ENCODE assay signal across 14 cellular contexts in genomic region chr1:200525167-200526123, GRCh38.
DNase-seq lines count a peak whose midpoint lies in the region; TF ChIP-seq lines count a peak whose summit lies in the region.
"Had no signal": no experiment of that assay in that cellular context is flagged by ENCODE, and none has a peak within 500 bp of the region (broad histone marks: within the 10 kb centered on the region; RNA-seq: fewer than 3 reads in every experiment).

No MANE protein-coding gene starts in this region.

- H3K4me1 ChIP-seq in GM23248 (ENCODE audit: insufficient read depth): peaks cover 33% of the 10 kb centered on the region
- H3K4me1 ChIP-seq in ovary (ENCODE audit: insufficient read depth): no peaks in the 10 kb centered on the region
- H3K4me1 ChIP-seq: BE2C had no signal

- H3K4me3 Mint-ChIP-seq in dendritic cell treated with granulocyte-macrophage colony-stimulating factor and Interleukin-4, amounts not matched to agents 40 ng/mL and 50 ng/mL, for 4 days: no peak overlapping the region
- peak overlapping the region; percentile 20 for H3K4me3 Mint-ChIP-seq in nephron progenitor cell

- TF ChIP-seq EP300 in ovary (IDR thresholded peaks at IDR 0.05): no peak

- H3F3A ChIP-seq in GM23248 (ENCODE audit: insufficient read depth): peaks cover 22% of the 10 kb centered on the region

- H3K9me3 Mint-ChIP-seq in dendritic cell treated with granulocyte-macrophage colony-stimulating factor and Interleukin-4, amounts not matched to agents 40 ng/mL and 50 ng/mL, for 4 days: no peaks in the 10 kb centered on the region
- H3K9me3 Mint-ChIP-seq in nephron progenitor cell: no peaks in the 10 kb centered on the region

- DNase-seq in AG09309 (ENCODE audit: low read depth): peak; percentile 18
- peak; percentile 75 for DNase-seq in GM23248
- no peak for DNase-seq in nephron progenitor cell
- no peak for DNase-seq in NCI-H524 treated with DMSO at 0.1 percent for 48 hours (lab: John Stamatoyannopoulos, UW)
- no peak for DNase-seq in ovary
- DNase-seq in NCI-H345 treated with DMSO at 0.1 percent for 48 hours (lab: John Stamatoyannopoulos, UW; ENCODE audit: unreplicated experiment): no peak
- no peak for DNase-seq in H7
- DNase-seq: BE2C; effector CD4-positive, alpha-beta T cell; foreskin melanocyte; stimulated activated naive CD4-positive, alpha-beta T cell treated with Interleukin-2 at 50 U/mL for 16 hours had no signal

- intact Hi-C loops in dendritic cell treated with granulocyte-macrophage colony-stimulating factor and Interleukin-4, amounts not matched to agents 40 ng/mL and 50 ng/mL, for 4 days (cut with micrococcal nuclease): no loop called here
- intact Hi-C loops in ovary (cut with DNase I): no loop called here

- H3K27me3 Mint-ChIP-seq in dendritic cell treated with granulocyte-macrophage colony-stimulating factor and Interleukin-4, amounts not matched to agents 40 ng/mL and 50 ng/mL, for 4 days: no peaks in the 10 kb centered on the region
- no peaks in the 10 kb centered on the region for H3K27me3 Mint-ChIP-seq in nephron progenitor cell (ENCODE audit: low read depth, poor library complexity)

- in situ Hi-C loops in GM23248 (cut with MboI): no loop called here

- H3K4me3 ChIP-seq in AG09309 (ENCODE audit: control insufficient read depth, low read depth, low read length) (no peak overlapping the region), GM23248 (peak overlapping the region; percentile 18), ovary (no peak overlapping the region), H7 (ENCODE audit: insufficient read depth, low read depth, low read length) (no peak overlapping the region)
- H3K4me3 ChIP-seq: ascending aorta, skin epidermis had no signal

- no peak for TF ChIP-seq POLR2A in ovary (IDR thresholded peaks at IDR 0.05)

- peak overlapping the region; percentile 46 for H3K9ac ChIP-seq in GM23248

- H3K27me3 ChIP-seq in GM23248 (replicated peaks; ENCODE audit: insufficient read depth) (no peaks in the 10 kb centered on the region), ovary (no peaks in the 10 kb centered on the region), H7 (ENCODE audit: control insufficient read depth, insufficient read depth, low read length) (no peaks in the 10 kb centered on the region)
- H3K27me3 ChIP-seq: ascending aorta, BE2C had no signal

- H3K36me3 ChIP-seq in GM23248 (ENCODE audit: low read depth) (no peaks in the 10 kb centered on the region), ovary (no peaks in the 10 kb centered on the region), H7 (replicated peaks; ENCODE audit: control insufficient read depth, insufficient read depth, low read length) (no peaks in the 10 kb centered on the region)
- H3K36me3 ChIP-seq: ascending aorta, BE2C had no signal

- H3K9me3 ChIP-seq in GM23248 (ENCODE audit: low read depth): no peaks in the 10 kb centered on the region
- no peaks in the 10 kb centered on the region for H3K9me3 ChIP-seq in ovary
- H3K9me3 ChIP-seq: ascending aorta, BE2C had no signal

- H3K27ac ChIP-seq in GM23248 (peak overlapping the region; percentile 71), ovary (no peak overlapping the region)
- H3K27ac ChIP-seq: skin epidermis had no signal

- TF ChIP-seq CTCF in AG09309 (IDR thresholded peaks at IDR 0.05; ENCODE audit: control insufficient read depth, insufficient read depth, low read depth, low read length, missing control alignments) (no peak), nephron progenitor cell (IDR thresholded peaks at IDR 0.05) (no peak), ovary (IDR thresholded peaks at IDR 0.05) (no peak)

- H3K9me2 ChIP-seq in GM23248 (ENCODE audit: insufficient read depth): no peaks in the 10 kb centered on the region

- H4K20me1 ChIP-seq in GM23248 (ENCODE audit: insufficient read depth): no peaks in the 10 kb centered on the region

- H3K4me1 Mint-ChIP-seq in dendritic cell treated with granulocyte-macrophage colony-stimulating factor and Interleukin-4, amounts not matched to agents 40 ng/mL and 50 ng/mL, for 4 days (ENCODE audit: low read depth): peaks cover 14% of the 10 kb centered on the region
- H3K4me1 Mint-ChIP-seq in nephron progenitor cell: peaks cover 55% of the 10 kb centered on the region

- H3K79me2 ChIP-seq in GM23248 (ENCODE audit: insufficient read depth): no peaks in the 10 kb centered on the region

- H3K4me2 ChIP-seq in GM23248 (ENCODE audit: unreplicated experiment): peak overlapping the region; percentile 49

- H3K36me3 Mint-ChIP-seq in dendritic cell treated with granulocyte-macrophage colony-stimulating factor and Interleukin-4, amounts not matched to agents 40 ng/mL and 50 ng/mL, for 4 days (ENCODE audit: low read depth): no peaks in the 10 kb centered on the region
- H3K36me3 Mint-ChIP-seq in nephron progenitor cell (ENCODE audit: low read depth): no peaks in the 10 kb centered on the region

- WGBS in GM23248 (ENCODE audit: low coverage in 1 of 2, low lambda C conversion rate in 2 of 2, missing lambda C conversion rate in 2 of 2), 2 experiments: 4 to 8% methylated on average over 8 of the region's 8 CpGs
- WGBS in ovary, 3 donors: 38 to 55% (median 54%) methylated on average over 8 of the region's 8 CpGs

- peak overlapping the region; percentile 50 for H2AFZ ChIP-seq in GM23248

- H3K27ac Mint-ChIP-seq in dendritic cell treated with granulocyte-macrophage colony-stimulating factor and Interleukin-4, amounts not matched to agents 40 ng/mL and 50 ng/mL, for 4 days: peak overlapping the region; percentile 22
- no peak overlapping the region for H3K27ac Mint-ChIP-seq in nephron progenitor cell

Comparison
In these comparisons a context has a peak if more than half of its experiments do, and no peak if none do; other contexts are left out.
1. DNase-seq: peak in AG09309 (single experiment) and GM23248 (single experiment); none in nephron progenitor cell (single experiment), NCI-H524 treated with DMSO at 0.1 percent for 48 hours (single experiment), ovary (0 of 5), NCI-H345 treated with DMSO at 0.1 percent for 48 hours (single experiment) and H7 (single experiment).